In the genomic region with DNA sequence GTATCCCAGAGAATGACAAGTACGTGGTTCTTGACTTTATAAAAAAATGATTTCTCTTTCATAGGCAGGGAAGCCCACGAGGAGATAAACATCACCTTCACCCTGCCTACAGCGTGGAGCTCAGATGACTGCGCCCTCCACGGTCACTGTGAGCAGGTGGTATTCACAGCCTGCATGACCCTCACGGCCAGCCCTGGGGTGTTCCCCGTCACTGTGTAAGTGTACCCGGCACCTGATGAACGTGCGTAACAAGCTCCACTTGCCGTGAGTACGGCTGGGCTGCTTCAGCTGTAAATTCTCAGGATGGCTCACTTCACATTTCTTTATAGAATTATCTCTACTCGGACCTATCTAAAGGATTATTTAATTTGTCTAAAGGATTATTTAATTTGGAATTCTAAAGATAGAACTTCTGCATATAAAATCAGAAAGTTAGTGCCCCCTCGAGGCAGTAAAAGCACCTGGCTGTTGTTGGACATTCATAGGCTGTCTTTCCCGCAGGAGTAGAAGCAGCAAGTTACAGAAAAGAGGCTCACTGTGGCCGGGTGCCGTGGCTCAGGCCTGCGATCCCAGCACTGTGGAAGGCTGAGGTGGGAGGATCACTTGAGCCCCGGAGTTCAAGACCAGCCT, we compare ENCODE assay signal across 20 cellular contexts.
"Had no signal": no experiment of that assay in that cellular context is flagged by ENCODE, and none has a peak within 500 bp of the region (broad histone marks: within the 10 kb centered on the region; RNA-seq: fewer than 3 reads in every experiment).

No MANE protein-coding gene starts in this region.

- H3K27ac Mint-ChIP-seq: endodermal cell had no signal

- H3K9me3 ChIP-seq: heart left ventricle, right atrium auricular region, sigmoid colon, stomach, thoracic aorta, transverse colon had no signal

- DNase-seq: effector CD4-positive, alpha-beta T cell; endodermal cell; erythroblast; heart left ventricle; hypothalamus; kidney glomerular epithelial cell; mammary epithelial cell; natural killer cell; posterior cingulate gyrus; sigmoid colon; stimulated activated CD4-positive, alpha-beta T cell treated with anti-CD3 and anti-CD28 coated beads, Interleukin-12 subunit alpha, Interleukin-12 subunit beta, amount 100 ng/mL, for 4 hours; stimulated activated naive CD4-positive, alpha-beta T cell; stomach; substantia nigra; transverse colon had no signal

- H3K4me3 Mint-ChIP-seq: endodermal cell, natural killer cell, neural crest cell had no signal

- H3K27ac ChIP-seq: coronary artery, heart left ventricle, right atrium auricular region, sigmoid colon, skin epidermis, stomach, thoracic aorta had no signal

- H3K27me3 ChIP-seq: heart left ventricle, right atrium auricular region, sigmoid colon, stomach, transverse colon had no signal

- H3K4me3 ChIP-seq: coronary artery, heart left ventricle, right atrium auricular region, sigmoid colon, skin epidermis, stomach, thoracic aorta, transverse colon had no signal

- H3K4me1 ChIP-seq: right atrium auricular region, sigmoid colon had no signal

- H3K4me1 Mint-ChIP-seq: endodermal cell, natural killer cell, neural crest cell had no signal

- ATAC-seq: heart left ventricle, natural killer cell had no signal

- H3K9me3 Mint-ChIP-seq: endodermal cell, natural killer cell, neural crest cell had no signal
